In the genomic region with DNA sequence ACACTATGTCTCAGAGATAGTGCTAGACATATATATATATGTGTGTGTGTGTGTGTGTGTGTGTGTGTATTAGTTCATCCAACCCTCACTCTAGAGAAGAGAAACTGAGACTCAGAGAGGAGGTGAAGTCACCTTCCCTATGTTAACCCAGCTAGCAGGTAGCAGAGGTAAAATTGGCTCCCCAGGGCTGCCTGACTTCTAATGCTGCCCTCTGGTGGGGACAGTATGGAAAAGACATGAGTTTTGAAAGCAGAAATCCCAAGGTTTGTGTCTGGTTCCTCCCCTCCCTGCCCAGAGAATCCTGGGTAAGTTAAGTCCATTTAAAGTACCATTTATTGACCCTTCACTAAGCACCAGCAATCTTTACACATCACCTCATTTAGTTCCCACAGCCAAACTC, we compare ENCODE assay signal across 1 cellular context.
A peak's percentile ranks its signal among the peaks of the same experiment; 100 is the strongest.
TF ChIP-seq lines count a peak whose summit lies in the region.

No MANE protein-coding gene starts in this region.

TF ChIP-seq in K562, 482 proteins besides CTCF, POLR2A, EP300 and RAD21 (continued from another document):
- TF ChIP-seq, protein P1, sequence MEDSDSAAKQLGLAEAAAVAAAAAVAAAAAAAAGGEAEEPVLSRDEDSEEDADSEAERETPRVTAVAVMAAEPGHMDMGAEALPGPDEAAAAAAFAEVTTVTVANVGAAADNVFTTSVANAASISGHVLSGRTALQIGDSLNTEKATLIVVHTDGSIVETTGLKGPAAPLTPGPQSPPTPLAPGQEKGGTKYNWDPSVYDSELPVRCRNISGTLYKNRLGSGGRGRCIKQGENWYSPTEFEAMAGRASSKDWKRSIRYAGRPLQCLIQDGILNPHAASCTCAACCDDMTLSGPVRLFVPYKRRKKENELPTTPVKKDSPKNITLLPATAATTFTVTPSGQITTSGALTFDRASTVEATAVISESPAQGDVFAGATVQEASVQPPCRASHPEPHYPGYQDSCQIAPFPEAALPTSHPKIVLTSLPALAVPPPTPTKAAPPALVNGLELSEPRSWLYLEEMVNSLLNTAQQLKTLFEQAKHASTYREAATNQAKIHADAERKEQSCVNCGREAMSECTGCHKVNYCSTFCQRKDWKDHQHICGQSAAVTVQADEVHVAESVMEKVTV (CRISPR knock-in tag; IDR thresholded peaks at IDR 0.05) = peak; percentile 30; the same call in 1 of the 2 replicates
- TF ChIP-seq PRMT5 (CRISPR knock-in tag; IDR thresholded peaks at IDR 0.05) (no peak), ZBTB17 (CRISPR knock-in tag; IDR thresholded peaks at IDR 0.05) (no peak), ETS2 (tag; IDR thresholded peaks at IDR 0.05; ENCODE audit: borderline replicate concordance, poor library complexity, severe bottlenecking) (no peak), CBFA2T3 (IDR thresholded peaks at IDR 0.05) (no peak), TRIM28 (IDR thresholded peaks at IDR 0.05) (0 out of 2 replicates have a peak, but pooled peaks have one; percentile 36), CCAR2 (IDR thresholded peaks at IDR 0.05; ENCODE audit: low read depth, low read length) (no peak), FOS (IDR thresholded peaks at IDR 0.05; ENCODE audit: extremely low read depth, insufficient read length) (no peak), NFE2 (IDR thresholded peaks at IDR 0.05; ENCODE audit: low read depth) (no peak), RFX7 (CRISPR knock-in tag; IDR thresholded peaks at IDR 0.05) (no peak), MAFG (tag; conservative IDR thresholded peaks at IDR 0.05) (no peak), CTBP1 (IDR thresholded peaks at IDR 0.05; ENCODE audit: borderline replicate concordance) (no peak)
- TF ChIP-seq, protein P2, sequence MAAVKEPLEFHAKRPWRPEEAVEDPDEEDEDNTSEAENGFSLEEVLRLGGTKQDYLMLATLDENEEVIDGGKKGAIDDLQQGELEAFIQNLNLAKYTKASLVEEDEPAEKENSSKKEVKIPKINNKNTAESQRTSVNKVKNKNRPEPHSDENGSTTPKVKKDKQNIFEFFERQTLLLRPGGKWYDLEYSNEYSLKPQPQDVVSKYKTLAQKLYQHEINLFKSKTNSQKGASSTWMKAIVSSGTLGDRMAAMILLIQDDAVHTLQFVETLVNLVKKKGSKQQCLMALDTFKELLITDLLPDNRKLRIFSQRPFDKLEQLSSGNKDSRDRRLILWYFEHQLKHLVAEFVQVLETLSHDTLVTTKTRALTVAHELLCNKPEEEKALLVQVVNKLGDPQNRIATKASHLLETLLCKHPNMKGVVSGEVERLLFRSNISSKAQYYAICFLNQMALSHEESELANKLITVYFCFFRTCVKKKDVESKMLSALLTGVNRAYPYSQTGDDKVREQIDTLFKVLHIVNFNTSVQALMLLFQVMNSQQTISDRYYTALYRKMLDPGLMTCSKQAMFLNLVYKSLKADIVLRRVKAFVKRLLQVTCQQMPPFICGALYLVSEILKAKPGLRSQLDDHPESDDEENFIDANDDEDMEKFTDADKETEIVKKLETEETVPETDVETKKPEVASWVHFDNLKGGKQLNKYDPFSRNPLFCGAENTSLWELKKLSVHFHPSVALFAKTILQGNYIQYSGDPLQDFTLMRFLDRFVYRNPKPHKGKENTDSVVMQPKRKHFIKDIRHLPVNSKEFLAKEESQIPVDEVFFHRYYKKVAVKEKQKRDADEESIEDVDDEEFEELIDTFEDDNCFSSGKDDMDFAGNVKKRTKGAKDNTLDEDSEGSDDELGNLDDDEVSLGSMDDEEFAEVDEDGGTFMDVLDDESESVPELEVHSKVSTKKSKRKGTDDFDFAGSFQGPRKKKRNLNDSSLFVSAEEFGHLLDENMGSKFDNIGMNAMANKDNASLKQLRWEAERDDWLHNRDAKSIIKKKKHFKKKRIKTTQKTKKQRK (IDR thresholded peaks at IDR 0.05; ENCODE audit: borderline replicate concordance, low read depth, low read length) = no peak
